10 cellular contexts compared by ENCODE assay signal in genomic region chr13:79395881-79396280, GRCh38.
"Had no signal": no experiment of that assay in that cellular context is flagged by ENCODE, and none has a peak within 500 bp of the region (broad histone marks: within the 10 kb centered on the region; RNA-seq: fewer than 3 reads in every experiment).

No MANE protein-coding gene starts in this region.

- FAIRE-seq: frontal cortex, keratinocyte had no signal

- ATAC-seq: left lung had no signal

- DNase-seq: activated CD4-positive, alpha-beta T cell treated with anti-CD3 and anti-CD28 coated beads, Interleukin-2, amount 50 U/mL, for 4 hours; activated CD4-positive, CD25-positive, alpha-beta regulatory T cell treated with anti-CD3 and anti-CD28 coated beads, Interleukin-2, amount 50 U/mL, for 72 hours; activated naive CD4-positive, alpha-beta T cell treated with anti-CD3 and anti-CD28 coated beads, Interleukin-2, amount 50 U/mL, for 16 hours; left lung; stimulated activated CD4-positive, alpha-beta T cell treated with anti-CD3 and anti-CD28 coated beads, Interleukin-12 subunit alpha, Interleukin-12 subunit beta, amount 100 ng/mL, for 4 hours; stimulated activated naive CD4-positive, alpha-beta T cell treated with Interleukin-2 at 50 U/mL for 16 hours; SW 1271; trophoblast cell had no signal
